In genomic region chr22:47294222-47294532, GRCh38 we compare ENCODE assay signal across 14 cellular contexts.
DNase-seq lines count a peak whose midpoint lies in the region; TF ChIP-seq lines count a peak whose summit lies in the region.
"Had no signal": no experiment of that assay in that cellular context is flagged by ENCODE, and none has a peak within 500 bp of the region (broad histone marks: within the 10 kb centered on the region; RNA-seq: fewer than 3 reads in every experiment).

No MANE protein-coding gene starts in this region.

- H3K4me2 ChIP-seq in fibroblast of lung (ENCODE audit: extremely low read depth, insufficient read depth, low read length): no peak overlapping the region
- H3K4me2 ChIP-seq in skeletal muscle satellite cell (ENCODE audit: low read length): peak overlapping the region; percentile 23

- H3K36me3 ChIP-seq in Peyer's patch (no peaks in the 10 kb centered on the region), fibroblast of lung (ENCODE audit: control insufficient read depth, insufficient read depth, low read length) (no peaks in the 10 kb centered on the region), skeletal muscle satellite cell (ENCODE audit: insufficient read depth, low read length) (no peaks in the 10 kb centered on the region)
- H3K36me3 ChIP-seq: cardiac muscle cell had no signal

- H3K9ac ChIP-seq in fibroblast of lung (ENCODE audit: insufficient read depth, low read length) (no peak overlapping the region), skeletal muscle satellite cell (ENCODE audit: low read depth, low read length) (no peak overlapping the region)

- no peaks in the 10 kb centered on the region for H3K4me1 ChIP-seq in Peyer's patch
- H3K4me1 ChIP-seq in fibroblast of lung (ENCODE audit: control insufficient read depth, extremely low read depth, insufficient read depth, low read length): peaks cover 2% of the 10 kb centered on the region
- H3K4me1 ChIP-seq in skeletal muscle satellite cell (ENCODE audit: control insufficient read depth, insufficient read depth, low read length): peaks cover 46% of the 10 kb centered on the region

- H3K27me3 ChIP-seq in Peyer's patch (no peaks in the 10 kb centered on the region), fibroblast of lung (ENCODE audit: control insufficient read depth, insufficient read depth, low read length) (no peaks in the 10 kb centered on the region), skeletal muscle satellite cell (ENCODE audit: control insufficient read depth, insufficient read depth, low read length) (no peaks in the 10 kb centered on the region)
- H3K27me3 ChIP-seq: cardiac muscle cell had no signal

- no peak overlapping the region for H2AFZ ChIP-seq in fibroblast of lung (ENCODE audit: low read length)

- H3K27ac ChIP-seq in Peyer's patch (no peak overlapping the region), fibroblast of lung (ENCODE audit: insufficient read depth, low read length) (no peak overlapping the region)
- H3K27ac ChIP-seq: cardiac muscle cell had no signal

- H3K9me3 ChIP-seq in Peyer's patch: no peaks in the 10 kb centered on the region
- H3K9me3 ChIP-seq in fibroblast of lung (ENCODE audit: control insufficient read depth, insufficient read depth, low read depth, low read length): no peaks in the 10 kb centered on the region
- H3K9me3 ChIP-seq in skeletal muscle satellite cell (replicated peaks; ENCODE audit: low read length): no peaks in the 10 kb centered on the region

- no peaks in the 10 kb centered on the region for H4K20me1 ChIP-seq in fibroblast of lung (ENCODE audit: control insufficient read depth, extremely low read depth, insufficient read depth, low read length)

- no peak for TF ChIP-seq POLR2A in Peyer's patch (IDR thresholded peaks at IDR 0.05)

- no peak for TF ChIP-seq CTCF in Peyer's patch (IDR thresholded peaks at IDR 0.05)
- TF ChIP-seq CTCF in fibroblast of lung (conservative IDR thresholded peaks at IDR 0.05 in 1 of 2, IDR thresholded peaks at IDR 0.05 in 1 of 2; ENCODE audit: low read depth in 1 of 2, low read length in 2 of 2): no peak

- H3K4me3 ChIP-seq in Peyer's patch (no peak overlapping the region), fibroblast of lung (replicated peaks in 1 of 4; ENCODE audit: control extremely low read depth in 1 of 4, insufficient read depth in 1 of 4, low read depth in 3 of 4, low read length in 4 of 4) (no peak overlapping the region), skeletal muscle satellite cell (ENCODE audit: low read length) (no peak overlapping the region)
- H3K4me3 ChIP-seq: cardiac muscle cell had no signal

- no peaks in the 10 kb centered on the region for H3K79me2 ChIP-seq in fibroblast of lung (ENCODE audit: control insufficient read depth, insufficient read depth, low read length)

- DNase-seq in ELR (ENCODE audit: low read depth) (peak; percentile 20), Peyer's patch (peak in 2 of 3 donors; percentile 38 to 46), fibroblast of lung (ENCODE audit: low read depth in 2 of 2) (peak; percentile 69 to 96), retina (no peak), NCI-H446 treated with DMSO at 0.1 percent for 48 hours (lab: John Stamatoyannopoulos, UW) (no peak), NCI-H2171 (lab: John Stamatoyannopoulos, UW) (no peak)
- DNase-seq: activated CD4-positive, CD25-positive, alpha-beta regulatory T cell; activated T-cell treated with anti-CD3 and anti-CD28 coated beads for 4 hours; CD4-positive, alpha-beta memory T cell; NCI-H187; NCI-H526; SW 1271 had no signal

Comparison
In these comparisons a context has a peak if more than half of its experiments do, and no peak if none do; other contexts are left out.
1. DNase-seq: peak in ELR (single experiment), Peyer's patch (2 of 3) and fibroblast of lung (2 of 2); none in retina (single experiment), NCI-H446 treated with DMSO at 0.1 percent for 48 hours (single experiment) and NCI-H2171 (single experiment).